18 cellular contexts compared by ENCODE assay signal in genomic region chr11:29255401-29255800, GRCh38.
DNase-seq lines count a peak whose midpoint lies in the region; ATAC-seq and TF ChIP-seq lines count a peak whose summit lies in the region.
"Had no signal": no experiment of that assay in that cellular context is flagged by ENCODE, and none has a peak within 500 bp of the region (broad histone marks: within the 10 kb centered on the region; RNA-seq: fewer than 3 reads in every experiment).

No MANE protein-coding gene starts in this region.

- H3K27ac ChIP-seq in DOHH2 (ENCODE audit: low read depth, low read length) (peak overlapping the region; percentile 27; the same call in 1 of the 2 replicates), OCI-LY7 (ENCODE audit: low read depth, low read length, poor library complexity, severe bottlenecking) (no peak overlapping the region)
- H3K27ac ChIP-seq: HL-60, PC-9, SJSA1 had no signal

- H2AFZ ChIP-seq in OCI-LY7 (ENCODE audit: low read length), result no peak overlapping the region
- H2AFZ ChIP-seq: PC-9 had no signal

- H3K79me2 ChIP-seq in DOHH2 (ENCODE audit: control insufficient read depth, low read length), result no peaks in the 10 kb centered on the region
- H3K79me2 ChIP-seq in OCI-LY7 (ENCODE audit: insufficient read depth, low read depth, low read length), result no peaks in the 10 kb centered on the region

- H3K27me3 Mint-ChIP-seq in activated T-helper 17 cell treated with anti-CD3 and anti-CD28 coated beads, Interleukin-2, amount 50 U/mL, for 72 hours, result no peaks in the 10 kb centered on the region
- no peaks in the 10 kb centered on the region for H3K27me3 Mint-ChIP-seq in activated T-cell treated with anti-CD3 and anti-CD28 coated beads, Interleukin-2, amount 50 U/mL, for 4 hours (ENCODE audit: low read depth)
- H3K27me3 Mint-ChIP-seq in effector memory CD8-positive, alpha-beta T cell, result no peaks in the 10 kb centered on the region
- H3K27me3 Mint-ChIP-seq: IgD-negative memory B cell had no signal

- H4K20me1 ChIP-seq in DOHH2 (ENCODE audit: control insufficient read depth, insufficient read depth, low read depth, low read length) (no peaks in the 10 kb centered on the region), OCI-LY7 (ENCODE audit: insufficient read depth, low read length) (no peaks in the 10 kb centered on the region)

- H3K27me3 ChIP-seq in DOHH2 (ENCODE audit: control insufficient read depth, low read length), result no peaks in the 10 kb centered on the region
- H3K27me3 ChIP-seq: BE2C, SJSA1 had no signal

- intact Hi-C loops in OCI-LY7 (cut with micrococcal nuclease; ENCODE audit: unreplicated experiment), result no loop called here

- no peaks in the 10 kb centered on the region for H3F3A ChIP-seq in DOHH2 (ENCODE audit: control insufficient read depth, insufficient read depth)

- no peak overlapping the region for H3K27ac Mint-ChIP-seq in activated T-helper 17 cell treated with anti-CD3 and anti-CD28 coated beads, Interleukin-2, amount 50 U/mL, for 72 hours
- H3K27ac Mint-ChIP-seq in effector memory CD8-positive, alpha-beta T cell, result no peak overlapping the region
- H3K27ac Mint-ChIP-seq: CD8-positive, alpha-beta T cell; IgD-negative memory B cell had no signal

- no peak overlapping the region for H3K4me3 Mint-ChIP-seq in activated T-helper 17 cell treated with anti-CD3 and anti-CD28 coated beads, Interleukin-2, amount 50 U/mL, for 72 hours
- no peak overlapping the region for H3K4me3 Mint-ChIP-seq in activated T-cell treated with anti-CD3 and anti-CD28 coated beads, Interleukin-2, amount 50 U/mL, for 4 hours
- H3K4me3 Mint-ChIP-seq in effector memory CD8-positive, alpha-beta T cell, result no peak overlapping the region
- H3K4me3 Mint-ChIP-seq: CD8-positive, alpha-beta T cell; IgD-negative memory B cell had no signal

- no peaks in the 10 kb centered on the region for H3K9me3 ChIP-seq in DOHH2 (ENCODE audit: control insufficient read depth, insufficient read depth, low read length)
- no peaks in the 10 kb centered on the region for H3K9me3 ChIP-seq in OCI-LY7 (ENCODE audit: low read length)
- H3K9me3 ChIP-seq: BE2C, SJSA1 had no signal

- CTCF ChIA-PET in OCI-LY7 (lab: Charles Lee; ENCODE audit: unreplicated experiment), result no interaction called here

- BruUV-seq in OCI-LY7 (replicated peaks; lab: Mats Ljungman, UMichigan), result no TSS peak

- H3K9me3 Mint-ChIP-seq in activated T-helper 17 cell treated with anti-CD3 and anti-CD28 coated beads, Interleukin-2, amount 50 U/mL, for 72 hours, result peaks cover 13% of the 10 kb centered on the region
- peaks cover 17% of the 10 kb centered on the region for H3K9me3 Mint-ChIP-seq in activated T-cell treated with anti-CD3 and anti-CD28 coated beads, Interleukin-2, amount 50 U/mL, for 4 hours
- peaks cover 4 to 32% of the 10 kb centered on the region in 2 donors for H3K9me3 Mint-ChIP-seq in effector memory CD8-positive, alpha-beta T cell

- POLR2A ChIA-PET in OCI-LY7 (lab: Charles Lee), result no interaction called here

- DNase-seq in NCI-H2171 (lab: John Stamatoyannopoulos, UW), result peak; percentile 68
- peak; percentile 5 for DNase-seq in OCI-LY7 (ENCODE audit: low spot score)
- DNase-seq in fibroblast of the aortic adventitia (ENCODE audit: low read depth), result peak; percentile 38
- DNase-seq in islet precursor cell, result no peak
- no peak for DNase-seq in activated T-cell treated with anti-CD3 and anti-CD28 coated beads, Interleukin-2, amount 50 U/mL, for 4 hours
- no peak for DNase-seq in effector memory CD8-positive, alpha-beta T cell
- DNase-seq: BE2C; CD8-positive, alpha-beta T cell; H7; NCI-H187 treated with DMSO at 0.1 percent for 48 hours; NCI-H510A; PC-9; T-helper 2 cell had no signal

- H3K36me3 ChIP-seq in DOHH2 (ENCODE audit: control insufficient read depth, low read length), result no peaks in the 10 kb centered on the region
- H3K36me3 ChIP-seq in OCI-LY7 (ENCODE audit: insufficient read depth, low read length), result no peaks in the 10 kb centered on the region
- H3K36me3 ChIP-seq: BE2C, SJSA1 had no signal

- H3K4me3 ChIP-seq in DOHH2 (ENCODE audit: low read length) (peak overlapping the region; percentile 26; the same call in 1 of the 2 replicates), OCI-LY7 (ENCODE audit: low read depth, low read length, poor library complexity, severe bottlenecking) (no peak overlapping the region), fibroblast of the aortic adventitia (ENCODE audit: low read depth, low read length) (no peak overlapping the region)
- H3K4me3 ChIP-seq: PC-9, SJSA1 had no signal

- no peaks in the 10 kb centered on the region for H3K36me3 Mint-ChIP-seq in activated T-helper 17 cell treated with anti-CD3 and anti-CD28 coated beads, Interleukin-2, amount 50 U/mL, for 72 hours (ENCODE audit: low read depth)
- H3K36me3 Mint-ChIP-seq in activated T-cell treated with anti-CD3 and anti-CD28 coated beads, Interleukin-2, amount 50 U/mL, for 4 hours (ENCODE audit: insufficient read depth), result no peaks in the 10 kb centered on the region
- H3K36me3 Mint-ChIP-seq in effector memory CD8-positive, alpha-beta T cell (ENCODE audit: insufficient read depth), result no peaks in the 10 kb centered on the region
- H3K36me3 Mint-ChIP-seq: CD8-positive, alpha-beta T cell; IgD-negative memory B cell had no signal

- no peaks in the 10 kb centered on the region for H3K9me2 ChIP-seq in DOHH2 (replicated peaks; ENCODE audit: control insufficient read depth, low read length)
- H3K9me2 ChIP-seq in OCI-LY7 (ENCODE audit: insufficient read depth, low read length), result no peaks in the 10 kb centered on the region

- peaks cover 34% of the 10 kb centered on the region for H3K4me1 ChIP-seq in DOHH2 (ENCODE audit: control insufficient read depth, low read length)
- H3K4me1 ChIP-seq in OCI-LY7 (ENCODE audit: insufficient read depth, low read length, poor library complexity, severe bottlenecking), result peaks cover 20% of the 10 kb centered on the region
- H3K4me1 ChIP-seq: BE2C, SJSA1 had no signal

- ATAC-seq in activated T-helper 17 cell treated with anti-CD3 and anti-CD28 coated beads, Interleukin-2, amount 50 U/mL, for 72 hours (replicated peaks), result no peak
- no peak for ATAC-seq in activated T-cell treated with anti-CD3 and anti-CD28 coated beads, Interleukin-2, amount 50 U/mL, for 4 hours
- no peak for ATAC-seq in effector memory CD8-positive, alpha-beta T cell (replicated peaks)
- ATAC-seq: CD8-positive, alpha-beta T cell had no signal

- TF ChIP-seq CTCF in DOHH2 (IDR thresholded peaks at IDR 0.05; ENCODE audit: low read depth, low read length, poor library complexity, severe bottlenecking) (no peak), OCI-LY7 (conservative IDR thresholded peaks at IDR 0.05; ENCODE audit: low read length) (no peak), fibroblast of the aortic adventitia (IDR thresholded peaks at IDR 0.05; ENCODE audit: insufficient read depth, low read length) (no peak)

- peak overlapping the region; percentile 48 for H3K4me2 ChIP-seq in DOHH2 (ENCODE audit: low read length)
- H3K4me2 ChIP-seq in OCI-LY7 (ENCODE audit: low read length), result 0 out of 2 replicates have a peak overlapping the region, but pooled peaks have one; percentile 10
- H3K4me2 ChIP-seq: PC-9 had no signal

- no peaks in the 10 kb centered on the region for H3K4me1 Mint-ChIP-seq in activated T-helper 17 cell treated with anti-CD3 and anti-CD28 coated beads, Interleukin-2, amount 50 U/mL, for 72 hours
- H3K4me1 Mint-ChIP-seq in activated T-cell treated with anti-CD3 and anti-CD28 coated beads, Interleukin-2, amount 50 U/mL, for 4 hours (ENCODE audit: low read depth), result no peaks in the 10 kb centered on the region
- no peaks in the 10 kb centered on the region for H3K4me1 Mint-ChIP-seq in effector memory CD8-positive, alpha-beta T cell (ENCODE audit: low read depth in 2 of 2)

Comparison
In these comparisons a context has a peak if more than half of its experiments do, and no peak if none do; other contexts are left out.
1. DNase-seq: peak in NCI-H2171 (single experiment), OCI-LY7 (single experiment) and fibroblast of the aortic adventitia (single experiment); none in islet precursor cell (single experiment), activated T-cell treated with anti-CD3 and anti-CD28 coated beads, Interleukin-2, amount 50 U/mL, for 4 hours (single experiment) and effector memory CD8-positive, alpha-beta T cell (0 of 3).